In the genomic region with DNA sequence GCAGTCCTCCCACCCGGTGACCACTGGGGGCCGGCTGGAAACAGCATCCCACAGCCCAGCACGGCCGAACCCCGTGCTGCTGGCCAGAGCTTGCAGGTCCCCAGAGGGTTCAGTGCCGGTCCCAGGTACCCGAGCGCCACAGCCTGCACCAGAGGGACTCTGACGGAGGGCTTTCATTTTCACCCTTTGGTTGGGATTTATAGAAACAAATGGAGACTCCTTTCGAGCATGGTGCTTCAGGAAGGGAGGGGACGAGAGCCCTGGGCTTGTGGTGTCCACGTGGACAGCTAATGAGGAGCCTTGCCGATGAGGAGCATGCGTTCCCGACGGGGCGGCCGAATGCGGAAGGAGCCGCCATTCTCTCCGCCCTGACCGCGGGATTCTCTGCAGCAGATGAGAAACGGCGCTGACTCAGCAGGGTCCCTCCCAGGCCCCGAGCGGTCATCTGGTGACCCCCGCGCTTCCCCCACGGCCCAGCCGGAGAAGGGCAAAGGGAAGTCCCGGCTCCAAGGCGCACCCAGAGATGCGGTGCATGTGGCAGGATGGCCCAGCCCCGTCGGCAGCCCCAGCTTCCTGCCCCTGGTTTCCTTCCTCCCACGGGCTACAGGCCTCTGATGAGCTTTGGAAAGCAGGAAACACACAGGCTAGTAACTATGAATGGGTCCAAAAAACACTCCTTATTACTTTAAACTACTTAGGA, we compare ENCODE assay signal across 1 cellular context.
TF ChIP-seq lines count a peak whose summit lies in the region.

No MANE protein-coding gene starts in this region.

TF ChIP-seq in HepG2, 621 proteins besides CTCF, POLR2A, EP300 and RAD21:
- TF ChIP-seq NPAS2 (CRISPR knock-in tag; IDR thresholded peaks at IDR 0.05; ENCODE audit: borderline replicate concordance) (no peak), MAFK (conservative IDR thresholded peaks at IDR 0.05 in 1 of 2, IDR thresholded peaks at IDR 0.05 in 1 of 2; ENCODE audit: low read length in 2 of 2) (peak; percentile 62 to 78), ZNF282 (IDR thresholded peaks at IDR 0.05; ENCODE audit: partially characterized antibody) (no peak), MAFF (IDR thresholded peaks at IDR 0.05; ENCODE audit: low read depth, low read length) (peak; percentile 54; the same call in 1 of the 2 replicates)
TF ChIP-seq in HepG2: peak in this region for 2.
